ENCODE assay signal across 16 cellular contexts in genomic region chr3:190172751-190173150, GRCh38. TPM values are rescaled to one million over a fixed set of nuclear protein-coding genes. Genes with fewer than 3 reads are reported as not detected.
"Had no signal": no experiment of that assay in that cellular context is flagged by ENCODE, and none has a peak within 500 bp of the region (broad histone marks: within the 10 kb centered on the region; RNA-seq: fewer than 3 reads in every experiment).

No MANE protein-coding gene starts in this region.

- FAIRE-seq: urothelium cell line had no signal

- H3K4me3 ChIP-seq: adrenal gland, right atrium auricular region, skin epidermis, tibial artery had no signal

- ATAC-seq: activated CD4-positive, alpha-beta T cell treated with anti-CD3 and anti-CD28 coated beads for 36 hours; activated T-cell treated with anti-CD3 and anti-CD28 coated beads, Interleukin-2, amount 50 U/mL, for 4 hours; natural killer cell treated with Interleukin-12 subunit alpha and Interleukin-12 subunit beta and Interleukin-15 and Interleukin-18, amount 100 ng/mL, for 72 hours had no signal

- DNase-seq: activated CD4-positive, alpha-beta memory T cell treated with anti-CD3 and anti-CD28 coated beads for 36 hours; activated CD4-positive, alpha-beta T cell treated with anti-CD3 and anti-CD28 coated beads for 36 hours; activated effector memory CD4-positive, alpha-beta T cell treated with Interleukin-2 at 50 U/mL for 16 hours; activated T-cell treated with anti-CD3 and anti-CD28 coated beads, Interleukin-2, amount 50 U/mL, for 4 hours; adrenal gland; hypothalamus; kidney glomerular epithelial cell; mesendoderm; occipital lobe; stimulated activated CD4-positive, alpha-beta T cell treated with anti-CD3 and anti-CD28 coated beads, Interleukin-4, amount 100 ng/mL, for 24 hours; stimulated activated naive CD4-positive, alpha-beta T cell; tibial artery had no signal

RNA-seq across cellular contexts. Expression of gene P3H2, which starts 52.1 kb away (rescaled TPM):
- total RNA-seq: activated CD4-positive, alpha-beta memory T cell treated with anti-CD3 and anti-CD28 coated beads for 36 hours; activated CD4-positive, alpha-beta T cell treated with anti-CD3 and anti-CD28 coated beads for 36 hours; natural killer cell treated with Interleukin-12 subunit alpha and Interleukin-12 subunit beta and Interleukin-15 and Interleukin-18, amount 100 ng/mL, for 72 hours had no signal
